ENCODE assay signal across 16 cellular contexts in the genomic region with DNA sequence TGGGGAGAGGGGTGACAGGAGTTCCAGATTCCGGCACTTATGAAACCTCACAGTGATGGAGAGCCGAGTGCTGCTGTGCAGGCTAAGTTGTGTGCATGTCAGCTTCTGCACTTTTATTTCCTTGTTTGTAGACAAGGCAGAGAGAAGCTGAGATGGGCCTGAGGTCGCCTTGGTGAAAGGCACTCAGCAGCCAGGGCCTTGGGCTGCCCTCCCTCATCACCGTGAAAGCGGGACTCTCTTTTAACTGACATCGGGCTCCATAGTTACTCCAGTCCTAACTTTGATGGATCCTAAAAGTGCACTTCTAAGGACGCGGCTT. TPM values are rescaled to one million over a fixed set of nuclear protein-coding genes. Genes with fewer than 3 reads are reported as not detected.
DNase-seq lines count a peak whose midpoint lies in the region; ATAC-seq and TF ChIP-seq lines count a peak whose summit lies in the region.
"Had no signal": no experiment of that assay in that cellular context is flagged by ENCODE, and none has a peak within 500 bp of the region (broad histone marks: within the 10 kb centered on the region; RNA-seq: fewer than 3 reads in every experiment).

No MANE protein-coding gene starts in this region.

- no peaks in the 10 kb centered on the region for H3K9me3 Mint-ChIP-seq in activated CD8-positive, alpha-beta memory T cell treated with anti-CD3 and anti-CD28 coated beads, Interleukin-2, amount 10 ng/mL, durations not matched to agents 7 days and 5 days (ENCODE audit: low read depth)
- H3K9me3 Mint-ChIP-seq in immature natural killer cell (no peaks in the 10 kb centered on the region), progenitor cell of endocrine pancreas (ENCODE audit: low read depth) (no peaks in the 10 kb centered on the region)

- H3K9ac ChIP-seq in OCI-LY1 (ENCODE audit: low read length) = peak overlapping the region; percentile 87

- no peaks in the 10 kb centered on the region for H3K27me3 Mint-ChIP-seq in activated CD8-positive, alpha-beta memory T cell treated with anti-CD3 and anti-CD28 coated beads, Interleukin-2, amount 10 ng/mL, durations not matched to agents 7 days and 5 days
- H3K27me3 Mint-ChIP-seq in immature natural killer cell (ENCODE audit: low read depth in 3 of 3) = peaks cover 9 to 24% (median 17%) of the 10 kb centered on the region in 3 donors
- no peaks in the 10 kb centered on the region for H3K27me3 Mint-ChIP-seq in progenitor cell of endocrine pancreas

- H3K27me3 ChIP-seq in OCI-LY1 (ENCODE audit: insufficient read depth, low read length) (no peaks in the 10 kb centered on the region), testis (no peaks in the 10 kb centered on the region)
- H3K27me3 ChIP-seq: thyroid gland had no signal

- peak overlapping the region; percentile 73 for H3K4me2 ChIP-seq in OCI-LY1 (ENCODE audit: low read length)

- H3K4me1 ChIP-seq in OCI-LY1 (ENCODE audit: insufficient read depth, low read length, severe bottlenecking) = peaks cover 95% of the 10 kb centered on the region
- peaks cover 93% of the 10 kb centered on the region for H3K4me1 ChIP-seq in testis

- peak overlapping the region; percentile 69 for H3K4me3 ChIP-seq in OCI-LY1 (ENCODE audit: low read depth, low read length, poor library complexity, severe bottlenecking)
- H3K4me3 ChIP-seq in testis = no peak overlapping the region
- H3K4me3 ChIP-seq: thyroid gland had no signal

- H3K9me2 ChIP-seq in OCI-LY1 (ENCODE audit: low read depth, low read length) = no peaks in the 10 kb centered on the region

- in situ Hi-C loops in G401 (cut with HindIII; ENCODE audit: low sequenced_read_pairs) = no loop called here

- H3K36me3 ChIP-seq in OCI-LY1 (ENCODE audit: insufficient read depth, low read length) (no peaks in the 10 kb centered on the region; the same call in 1 of the 2 replicates), testis (ENCODE audit: low read depth, missing control alignments) (no peaks in the 10 kb centered on the region)
- H3K36me3 ChIP-seq: thyroid gland had no signal

- ATAC-seq in activated CD8-positive, alpha-beta memory T cell treated with anti-CD3 and anti-CD28 coated beads, Interleukin-2, amount 10 ng/mL, durations not matched to agents 7 days and 5 days = no peak
- ATAC-seq in HG03378 (IDR thresholded peaks at IDR 0.05; ENCODE audit: unreplicated experiment) = no peak
- ATAC-seq: SK-N-SH treated with all-trans-retinoic acid at 6 μM for 48 hours had no signal

- no peaks in the 10 kb centered on the region for H3K9me3 ChIP-seq in OCI-LY1 (ENCODE audit: low read length)
- H3K9me3 ChIP-seq in testis = no peaks in the 10 kb centered on the region
- H3K9me3 ChIP-seq: thyroid gland had no signal

- H3F3A ChIP-seq in OCI-LY1 (ENCODE audit: insufficient read depth, low read length) = peaks cover 7% of the 10 kb centered on the region

- peak overlapping the region; percentile 84 for H3K27ac Mint-ChIP-seq in activated CD8-positive, alpha-beta memory T cell treated with anti-CD3 and anti-CD28 coated beads, Interleukin-2, amount 10 ng/mL, durations not matched to agents 7 days and 5 days
- H3K27ac Mint-ChIP-seq in immature natural killer cell (peak overlapping the region in 3 of 6 donors; percentile 88 to 96 (median 93)), progenitor cell of endocrine pancreas (no peak overlapping the region)

- H4K20me1 ChIP-seq in OCI-LY1 (ENCODE audit: insufficient read depth, low read length) = no peaks in the 10 kb centered on the region

- peak overlapping the region; percentile 22 for H3K4me3 Mint-ChIP-seq in activated CD8-positive, alpha-beta memory T cell treated with anti-CD3 and anti-CD28 coated beads, Interleukin-2, amount 10 ng/mL, durations not matched to agents 7 days and 5 days
- peak overlapping the region in 4 of 5 donors; percentile 54 to 93 (median 64) for H3K4me3 Mint-ChIP-seq in immature natural killer cell
- H3K4me3 Mint-ChIP-seq in progenitor cell of endocrine pancreas (ENCODE audit: low read depth) = no peak overlapping the region

- TF ChIP-seq CTCF in OCI-LY1 (IDR thresholded peaks at IDR 0.05; ENCODE audit: low read length) = no peak
- no peak for TF ChIP-seq CTCF in testis (IDR thresholded peaks at IDR 0.05)
- no peak for TF ChIP-seq CTCF in progenitor cell of endocrine pancreas (IDR thresholded peaks at IDR 0.05; ENCODE audit: unreplicated experiment)

- H3K27ac ChIP-seq in OCI-LY1 (ENCODE audit: low read depth, low read length, poor library complexity, severe bottlenecking) (peak overlapping the region; percentile 100), testis (peak overlapping the region; percentile 7 to 30)

- intact Hi-C loops in testis (cut with DNase I; ENCODE audit: low total_unique reads) = no loop called here

- no peak for DNase-seq in activated CD8-positive, alpha-beta memory T cell treated with anti-CD3 and anti-CD28 coated beads, Interleukin-2, amount 10 ng/mL, durations not matched to agents 7 days and 5 days
- DNase-seq in activated CD8-positive, alpha-beta memory T cell treated with anti-CD3 and anti-CD28 coated beads, Interleukin-2, amount 50 U/mL, for 48 hours = no peak
- DNase-seq in immature natural killer cell (no peak), testis (no peak), G401 (ENCODE audit: low spot score) (no peak), progenitor cell of endocrine pancreas (ENCODE audit: low spot score, unreplicated experiment) (no peak)
- DNase-seq: activated CD4-positive, alpha-beta T cell treated with anti-CD3 and anti-CD28 coated beads for 4 hours; DMS 273 treated with DMSO at 0.1 percent for 48 hours; erythroblast; NCI-H1436; thyroid gland had no signal

- CTCF ChIA-PET in activated CD8-positive, alpha-beta memory T cell treated with anti-CD3 and anti-CD28 coated beads, Interleukin-2, amount 10 ng/mL, durations not matched to agents 7 days and 5 days (lab: Charles Lee) = interaction anchor here (0.7 kb wide), 1 partner anchor 148 kb away, joined by 3 read pairs; no protein-coding TSS in a partner anchor

- H2AFZ ChIP-seq in OCI-LY1 (ENCODE audit: low read length) = no peak overlapping the region

- 66 to 75% methylated on average over 7 to 8 of the region's 8 CpGs for WGBS in testis, 2 donors

- peaks cover 5% of the 10 kb centered on the region for H3K36me3 Mint-ChIP-seq in activated CD8-positive, alpha-beta memory T cell treated with anti-CD3 and anti-CD28 coated beads, Interleukin-2, amount 10 ng/mL, durations not matched to agents 7 days and 5 days
- no peaks in the 10 kb centered on the region for H3K36me3 Mint-ChIP-seq in immature natural killer cell
- H3K36me3 Mint-ChIP-seq in progenitor cell of endocrine pancreas (ENCODE audit: insufficient read depth) = peaks cover 2% of the 10 kb centered on the region

- peaks cover 68% of the 10 kb centered on the region for H3K4me1 Mint-ChIP-seq in activated CD8-positive, alpha-beta memory T cell treated with anti-CD3 and anti-CD28 coated beads, Interleukin-2, amount 10 ng/mL, durations not matched to agents 7 days and 5 days
- H3K4me1 Mint-ChIP-seq in immature natural killer cell = peaks cover 78 to 88% of the 10 kb centered on the region in 2 donors
- H3K4me1 Mint-ChIP-seq in progenitor cell of endocrine pancreas (ENCODE audit: low read depth) = no peaks in the 10 kb centered on the region

- H3K79me2 ChIP-seq in OCI-LY1 (ENCODE audit: insufficient read depth, low read length) = peaks cover 10% of the 10 kb centered on the region

- TF ChIP-seq POLR2A in testis (IDR thresholded peaks at IDR 0.05) = no peak

RNA-seq across cellular contexts. Expression of gene CD81, which starts 7.6 kb away (rescaled TPM):
- 100 to 1,000 TPM; 162 to 192 TPM for total RNA-seq in activated CD8-positive, alpha-beta memory T cell treated with anti-CD3 and anti-CD28 coated beads, Interleukin-2, amount 10 ng/mL, durations not matched to agents 7 days and 5 days
- polyA plus RNA-seq in immature natural killer cell (10 to 100 TPM; 33.1 to 56.9 (median 49.7) TPM), testis (ENCODE audit: insufficient read depth, low read depth, low replicate concordance) (665 TPM)
- total RNA-seq in testis (100 to 1,000 TPM; 541 to 829 TPM), progenitor cell of endocrine pancreas (166 and 171 TPM in 2 replicates)
- 61.8 and 105 TPM in 2 replicates for total RNA-seq in G401 (2014; rRNA removed; shearing (Covaris generic))

RNA-seq across cellular contexts. Expression of gene TSSC4, which starts 15.9 kb away (rescaled TPM):
- 10 to 100 TPM; 48.4 to 52.1 TPM for total RNA-seq in activated CD8-positive, alpha-beta memory T cell treated with anti-CD3 and anti-CD28 coated beads, Interleukin-2, amount 10 ng/mL, durations not matched to agents 7 days and 5 days
- polyA plus RNA-seq in immature natural killer cell (100 to 1,000 TPM in 2 of 3 donors, 10 to 100 TPM in 1; 87.7 to 111 (median 108) TPM), testis (ENCODE audit: insufficient read depth, low read depth, low replicate concordance) (133 TPM)
- total RNA-seq in testis (10 to 100 TPM; 87.4 to 95.5 TPM), progenitor cell of endocrine pancreas (50.2 and 54.5 TPM in 2 replicates)
- total RNA-seq in G401 (2014; rRNA removed; shearing (Covaris generic)) = 44.6 and 46.1 TPM in 2 replicates

RNA-seq across cellular contexts. Expression of gene TRPM5, which starts 59.6 kb away (rescaled TPM):
- total RNA-seq in activated CD8-positive, alpha-beta memory T cell treated with anti-CD3 and anti-CD28 coated beads, Interleukin-2, amount 10 ng/mL, durations not matched to agents 7 days and 5 days = not detected
- polyA plus RNA-seq in immature natural killer cell (not detected), testis (ENCODE audit: insufficient read depth, low read depth, low replicate concordance) (0.46 TPM)
- total RNA-seq in testis (1 to 10 TPM in 1 of 2 donors, under 1 TPM in 1; 0.94 to 1.1 TPM), progenitor cell of endocrine pancreas (0.46 and 0.84 TPM in 2 replicates)
- total RNA-seq in G401 (2014; rRNA removed; shearing (Covaris generic)) = not detected in 2 replicates
- total RNA-seq: bronchial epithelial cell, sciatic nerve had no signal
